ENCODE assay signal across 11 cellular contexts in the genomic region with DNA sequence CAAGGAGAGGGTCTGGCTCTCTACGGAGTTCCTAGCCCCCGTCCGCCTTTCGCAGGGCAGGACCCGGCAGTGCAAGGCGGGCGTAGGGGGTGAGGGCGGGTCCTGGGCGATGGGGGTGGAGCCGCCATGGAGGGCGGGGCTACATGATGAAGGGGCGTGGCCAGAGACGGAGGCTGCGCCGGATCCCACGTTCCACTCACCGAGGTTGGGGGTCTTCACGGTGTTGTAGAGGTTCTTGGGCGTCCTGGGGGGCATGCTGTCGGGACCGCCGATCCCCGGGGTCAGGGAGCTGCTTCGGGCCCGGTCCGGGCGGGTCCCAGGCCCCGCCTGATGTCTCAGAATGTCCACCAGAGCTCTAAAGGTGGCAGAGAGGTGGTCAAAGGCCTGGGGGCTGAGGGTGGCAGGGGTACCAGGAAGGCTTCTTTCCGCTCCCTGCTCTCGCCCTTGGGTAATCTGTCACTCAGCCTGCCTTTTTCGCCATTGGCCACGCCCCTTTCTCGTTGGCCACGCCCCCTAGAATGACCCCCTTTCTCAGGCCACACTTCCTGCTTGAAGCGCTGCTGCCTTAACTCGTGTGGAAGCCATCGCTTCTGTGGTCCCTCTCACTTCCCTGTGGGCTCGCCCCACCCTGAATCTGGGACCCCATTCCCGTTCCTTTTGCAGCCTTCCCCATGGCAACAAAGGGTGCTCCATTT. TPM values are rescaled to one million over a fixed set of nuclear protein-coding genes. Genes with fewer than 3 reads are reported as not detected.
DNase-seq lines count a peak whose midpoint lies in the region; ATAC-seq and TF ChIP-seq lines count a peak whose summit lies in the region.
"Had no signal": no experiment of that assay in that cellular context is flagged by ENCODE, and none has a peak within 500 bp of the region (broad histone marks: within the 10 kb centered on the region; RNA-seq: fewer than 3 reads in every experiment).

No MANE protein-coding gene starts in this region.

- peaks cover 7% of the 10 kb centered on the region for H3K36me3 Mint-ChIP-seq in T-helper 17 cell (ENCODE audit: low read depth)

- H3K4me3 Mint-ChIP-seq in T-helper 17 cell: peak overlapping the region; percentile 76

- in situ Hi-C loops in GM13976 (cut with MboI; ENCODE audit: low sequenced_read_pairs, unreplicated experiment): no loop called here

- DNase-seq in COLO668 (lab: John Stamatoyannopoulos, UW; ENCODE audit: unreplicated experiment) (peak; percentile 30), GM13976 (ENCODE audit: low spot score) (peak; percentile 73), T-helper 17 cell (no peak), islet precursor cell (peak; percentile 64), putamen (ENCODE audit: low spot score) (no peak), GM03348 (ENCODE audit: low spot score) (no peak)
- DNase-seq: midbrain; NCI-H2171 treated with DMSO at 0.1 percent for 48 hours; stimulated activated CD4-positive, alpha-beta T cell treated with anti-CD3 and anti-CD28 coated beads, Interleukin-12 subunit alpha, Interleukin-12 subunit beta, amount 100 ng/mL, for 4 hours had no signal

- peaks cover 62% of the 10 kb centered on the region for H3K27me3 Mint-ChIP-seq in T-helper 17 cell

- no peak for TF ChIP-seq CTCF in GM13976 (IDR thresholded peaks at IDR 0.05; ENCODE audit: borderline replicate concordance, control extremely low read depth, extremely low read depth, insufficient read depth, missing control alignments)

- ATAC-seq in T-helper 17 cell (peak; percentile 33), HG02938 (IDR thresholded peaks at IDR 0.05; ENCODE audit: unreplicated experiment) (no peak)

- peaks cover 19% of the 10 kb centered on the region for H3K4me1 Mint-ChIP-seq in T-helper 17 cell

- no peak overlapping the region for H3K27ac Mint-ChIP-seq in T-helper 17 cell

- H3K9me3 ChIP-seq in T-helper 17 cell (ENCODE audit: control insufficient read depth, low read length, poor library complexity, severe bottlenecking): no peaks in the 10 kb centered on the region

RNA-seq across cellular contexts. Expression of a gene that starts 2.5 kb away (rescaled TPM):
- not detected for total RNA-seq in T-helper 17 cell

RNA-seq across cellular contexts. Expression of a gene that starts 20.9 kb away (rescaled TPM):
- 1 to 10 TPM; 6.5 to 7.2 TPM for total RNA-seq in T-helper 17 cell

RNA-seq across cellular contexts. Expression of a gene that starts 24.0 kb away (rescaled TPM):
- total RNA-seq in T-helper 17 cell: not detected
- total RNA-seq: subcutaneous adipose tissue had no signal

RNA-seq across cellular contexts. Expression of a gene that starts 33.0 kb away (rescaled TPM):
- 10 to 100 TPM; 64.6 to 78.1 TPM for total RNA-seq in T-helper 17 cell

RNA-seq across cellular contexts. Expression of a gene that starts 35.9 kb away (rescaled TPM):
- 10 to 100 TPM; 19.4 to 25.5 TPM for total RNA-seq in T-helper 17 cell

Comparison
In these comparisons a context has a peak if more than half of its experiments do, and no peak if none do; other contexts are left out.
1. DNase-seq: peak in COLO668 (single experiment), GM13976 (single experiment) and islet precursor cell (single experiment); none in T-helper 17 cell (0 of 3), putamen (single experiment) and GM03348 (single experiment).